In genomic region chr2:186696337-186696736, GRCh38 we compare ENCODE assay signal across 18 cellular contexts. TPM values are rescaled to one million over a fixed set of nuclear protein-coding genes. Genes with fewer than 3 reads are reported as not detected.
DNase-seq lines count a peak whose midpoint lies in the region; ATAC-seq, FAIRE-seq and TF ChIP-seq lines count a peak whose summit lies in the region.
"Had no signal": no experiment of that assay in that cellular context is flagged by ENCODE, and none has a peak within 500 bp of the region (broad histone marks: within the 10 kb centered on the region; RNA-seq: fewer than 3 reads in every experiment).

No MANE protein-coding gene starts in this region.

- RAD21 ChIA-PET in GM12878 (lab: Charles Lee; ENCODE audit: unreplicated experiment): interaction anchor here (1.6 kb wide), 1 partner anchor 14 kb away, joined by 3 read pairs; no protein-coding TSS in a partner anchor

- no peaks in the 10 kb centered on the region for H3K79me2 ChIP-seq in Karpas-422 (ENCODE audit: low read length)
- no peaks in the 10 kb centered on the region for H3K79me2 ChIP-seq in GM12878 (ENCODE audit: control insufficient read depth, insufficient read depth, low read length)
- no peaks in the 10 kb centered on the region for H3K79me2 ChIP-seq in hepatocyte

- H3K9me3 ChIP-seq in Karpas-422 (ENCODE audit: low read length): no peaks in the 10 kb centered on the region
- H3K9me3 ChIP-seq in GM12878 (replicated peaks; ENCODE audit: control insufficient read depth, insufficient read depth, low read length): no peaks in the 10 kb centered on the region
- H3K9me3 ChIP-seq in hepatocyte (ENCODE audit: low read depth): no peaks in the 10 kb centered on the region
- H3K9me3 ChIP-seq in effector memory CD4-positive, alpha-beta T cell (ENCODE audit: control insufficient read depth, low read length): no peaks in the 10 kb centered on the region
- H3K9me3 ChIP-seq: BE2C had no signal

- no peak overlapping the region for H3K4me3 ChIP-seq in Karpas-422 (ENCODE audit: low read length)
- no peak overlapping the region for H3K4me3 ChIP-seq in GM12878
- no peak overlapping the region for H3K4me3 ChIP-seq in hepatocyte
- no peak overlapping the region for H3K4me3 ChIP-seq in effector memory CD4-positive, alpha-beta T cell (ENCODE audit: insufficient read depth, low read depth, low read length, poor library complexity, severe bottlenecking)

- SMC1A ChIA-PET in GM12878 (lab: Charles Lee; ENCODE audit: uncharacterized antibody, unreplicated experiment): interaction anchor here (0.6 to 2.2 kb wide), 5 partner anchors 11 to 193 kb away, joined by 3 to 8 read pairs (median 3); no protein-coding TSS in a partner anchor

- no peak for ATAC-seq in GM12878
- ATAC-seq in HG03045 (IDR thresholded peaks at IDR 0.05; ENCODE audit: unreplicated experiment): no peak

- H3K9ac ChIP-seq in Karpas-422 (ENCODE audit: low read length) (no peak overlapping the region), GM12878 (ENCODE audit: control insufficient read depth, insufficient read depth, low read length) (no peak overlapping the region)

- H2AFZ ChIP-seq in Karpas-422 (ENCODE audit: low read length): no peak overlapping the region
- H2AFZ ChIP-seq in GM12878 (ENCODE audit: control insufficient read depth, low read depth, low read length): no peak overlapping the region
- no peak overlapping the region for H2AFZ ChIP-seq in hepatocyte

- H4K20me1 ChIP-seq in Karpas-422 (ENCODE audit: insufficient read depth, low read depth, low read length) (no peaks in the 10 kb centered on the region), GM12878 (ENCODE audit: control insufficient read depth, insufficient read depth) (no peaks in the 10 kb centered on the region), hepatocyte (ENCODE audit: insufficient read depth, poor library complexity, severe bottlenecking) (no peaks in the 10 kb centered on the region)

- H3K4me1 ChIP-seq in Karpas-422 (ENCODE audit: low read length): no peaks in the 10 kb centered on the region; the same call in 1 of the 2 replicates
- H3K4me1 ChIP-seq in GM12878 (ENCODE audit: control insufficient read depth, insufficient read depth, low read length): no peaks in the 10 kb centered on the region
- no peaks in the 10 kb centered on the region for H3K4me1 ChIP-seq in hepatocyte (ENCODE audit: insufficient read depth)
- H3K4me1 ChIP-seq in effector memory CD4-positive, alpha-beta T cell (ENCODE audit: control insufficient read depth, insufficient read depth, low read length, poor library complexity, severe bottlenecking): peaks cover 4% of the 10 kb centered on the region
- H3K4me1 ChIP-seq: BE2C had no signal

- no TSS peak for BruUV-seq in GM12878 (replicated peaks; lab: Mats Ljungman, UMichigan)

- H3K27ac ChIP-seq in Karpas-422 (ENCODE audit: low read length) (no peak overlapping the region), GM12878 (ENCODE audit: control insufficient read depth, insufficient read depth) (no peak overlapping the region), hepatocyte (no peak overlapping the region)
- H3K27ac ChIP-seq in effector memory CD4-positive, alpha-beta T cell (ENCODE audit: insufficient read depth, low read length, poor library complexity, severe bottlenecking): no peak overlapping the region

- TF ChIP-seq POLR2A in GM12878 (IDR thresholded peaks at IDR 0.05; ENCODE audit: low read depth, low read length): no peak

- TF ChIP-seq CTCF in GM12878 (IDR thresholded peaks at IDR 0.05 in 2 of 3, conservative IDR thresholded peaks at IDR 0.05 in 1 of 3; ENCODE audit: control insufficient read depth in 2 of 3, extremely low read depth in 1 of 3, insufficient read depth in 1 of 3, low read depth in 3 of 3, low read length in 3 of 3) (no peak), hepatocyte (IDR thresholded peaks at IDR 0.05; ENCODE audit: poor library complexity) (no peak)

- DNase-seq in Karpas-422: peak; percentile 34
- no peak for DNase-seq in GM12878 (ENCODE audit: low read depth, low spot score)
- DNase-seq in hepatocyte (ENCODE audit: low spot score): no peak
- DNase-seq in superior temporal gyrus (ENCODE audit: extremely low spot score): peak; percentile 65
- DNase-seq in activated CD4-positive, alpha-beta T cell treated with anti-CD3 and anti-CD28 coated beads, Interleukin-2, amount 50 U/mL, for 4 hours: no peak
- no peak for DNase-seq in effector memory CD4-positive, alpha-beta T cell
- DNase-seq: BE2C; CD4-positive, alpha-beta memory T cell; DMS79 treated with DMSO at 0.1 percent for 48 hours; GDM1; H7; NCI-H1694; NCI-H510A; SHP77 treated with DMSO at 0.1 percent for 48 hours had no signal

- POLR2A ChIA-PET in GM12878 (lab: Charles Lee): no interaction called here

- H3K27me3 ChIP-seq in Karpas-422 (ENCODE audit: low read length): no peaks in the 10 kb centered on the region
- H3K27me3 ChIP-seq in GM12878 (replicated peaks in 1 of 2; ENCODE audit: control insufficient read depth in 2 of 2, insufficient read depth in 2 of 2, low read length in 1 of 2): no peaks in the 10 kb centered on the region
- no peaks in the 10 kb centered on the region for H3K27me3 ChIP-seq in hepatocyte
- H3K27me3 ChIP-seq in effector memory CD4-positive, alpha-beta T cell (replicated peaks; ENCODE audit: control insufficient read depth, insufficient read depth, low read length, poor library complexity, severe bottlenecking): peaks cover 8% of the 10 kb centered on the region
- H3K27me3 ChIP-seq: BE2C had no signal

- CTCF ChIA-PET in GM12878 (lab: Yijun Ruan, JAX): interaction anchor here (1.1 to 2.0 kb wide), 2 partner anchors 8 to 10 kb away, joined by 3 to 10 read pairs; no protein-coding TSS in a partner anchor

- 63% methylated on average over 4 of the region's 4 CpGs for whole genome bisulfite sequencing in GM12878 (ENCODE audit: insufficient coverage, insufficient replicate concordance, low lambda C conversion rate, missing lambda C conversion rate)
- 91% methylated on average over 4 of the region's 4 CpGs for WGBS in hepatocyte (ENCODE audit: low lambda C conversion rate, missing lambda C conversion rate)

- no peak for TF ChIP-seq RAD21 in GM12878 (IDR thresholded peaks at IDR 0.05; ENCODE audit: insufficient read depth, low read depth, low read length)

- no peak for TF ChIP-seq EP300 in GM12878 (IDR thresholded peaks at IDR 0.05; ENCODE audit: borderline replicate concordance in 1 of 2, control insufficient read depth in 1 of 2, low read depth in 2 of 2, low read length in 2 of 2)

- H3K4me2 ChIP-seq in Karpas-422 (ENCODE audit: low read depth, low read length, poor library complexity, severe bottlenecking): no peak overlapping the region
- no peak overlapping the region for H3K4me2 ChIP-seq in GM12878 (ENCODE audit: control insufficient read depth, insufficient read depth)
- peak overlapping the region; percentile 83 for H3K4me2 ChIP-seq in hepatocyte

- no peaks in the 10 kb centered on the region for H3K9me2 ChIP-seq in Karpas-422 (replicated peaks; ENCODE audit: insufficient read depth, low read length)
- H3K9me2 ChIP-seq in hepatocyte (replicated peaks; ENCODE audit: insufficient read depth): no peaks in the 10 kb centered on the region

- intact Hi-C loops in GM12878 (cut with micrococcal nuclease; ENCODE audit: unreplicated experiment): no loop called here

- FAIRE-seq in GM12878 (lab: Jason Lieb, UNC): no peak
- FAIRE-seq: D721Med had no signal

- H3K36me3 ChIP-seq in Karpas-422 (ENCODE audit: insufficient read depth, low read length) (no peaks in the 10 kb centered on the region), GM12878 (ENCODE audit: control insufficient read depth in 2 of 2, insufficient read depth in 2 of 2, low read length in 1 of 2) (no peaks in the 10 kb centered on the region), hepatocyte (replicated peaks; ENCODE audit: insufficient read depth, low read depth) (no peaks in the 10 kb centered on the region)
- no peaks in the 10 kb centered on the region for H3K36me3 ChIP-seq in effector memory CD4-positive, alpha-beta T cell (ENCODE audit: control insufficient read depth, insufficient read depth, low read length)
- H3K36me3 ChIP-seq: BE2C had no signal

- in situ Hi-C loops in GM12878 (cut with MboI): no loop called here

TF ChIP-seq in GM12878, 131 proteins besides CTCF, POLR2A, EP300 and RAD21 (continues in another document):
- TF ChIP-seq STAT3 (IDR thresholded peaks at IDR 0.05; ENCODE audit: low read depth, low read length): no peak

RNA-seq across cellular contexts. Expression of gene FAM171B, which starts 2.5 kb away (rescaled TPM):
- total RNA-seq in Karpas-422 (2014; rRNA removed; shearing (Covaris generic); ENCODE audit: low replicate concordance): 0.04 TPM in 1 of 2 replicates, not detected in the other
- total RNA-seq in GM12878 (2013; cell fraction: nucleolus; rRNA removed): 14.4 and 14.8 TPM in 2 replicates
- total RNA-seq in GM12878 (2014; rRNA removed): 6.7 and 6.8 TPM in 2 replicates
- total RNA-seq in GM12878 (2014; rRNA removed; fragmentation: Illumina TruSeq; extraction: Trizol): 7.0 and 7.3 TPM in 2 replicates
- 8.1 and 9.1 TPM in 2 replicates for total RNA-seq in GM12878 (2021)
- 0.37 TPM for polyA plus RNA-seq in GM12878 (2011; ENCODE audit: low read depth)
- polyA plus RNA-seq in GM12878 (2011; rRNA removed): 4.8 and 6.0 TPM in 2 replicates
- polyA plus RNA-seq in GM12878 (2011; cell fraction: cytosol; rRNA removed): 2.0 and 2.2 TPM in 2 replicates
- 3.1 and 3.4 TPM in 2 replicates for polyA plus RNA-seq in GM12878 (2011; cell fraction: nucleus; rRNA removed)
- polyA plus RNA-seq in GM12878 (2012): 0.66 and 0.76 TPM in 2 replicates
- polyA plus RNA-seq in GM12878 (2014; fragmentation: Illumina TruSeq; extraction: Trizol): 3.7 and 4.4 TPM in 2 replicates
- polyA plus RNA-seq in GM12878 (2014; fragmentation: Nextera tagmentation; extraction: Ambion mirVana): 1 to 10 TPM; 2.6 to 6.2 TPM
- polyA plus RNA-seq in GM12878 (2014; rRNA removed): 1.8 and 1.9 TPM in 2 replicates
- 1 to 10 TPM; 2.7 to 3.7 TPM for polyA plus RNA-seq in GM12878 (2016; fragmentation: Nextera tagmentation; extraction: Ambion mirVana)
- 8.7 and 17.0 TPM in 2 replicates for polyA minus RNA-seq in GM12878 (2011; rRNA and poly(A)+ RNA removed)
- polyA minus RNA-seq in GM12878 (2011; cell fraction: cytosol; rRNA and poly(A)+ RNA removed): 2.9 and 4.5 TPM in 2 replicates
- polyA minus RNA-seq in GM12878 (2011; cell fraction: nucleus; rRNA and poly(A)+ RNA removed): 3.1 and 3.8 TPM in 2 replicates
- 11.7 and 15.6 TPM in 2 replicates for total RNA-seq in hepatocyte
- polyA plus RNA-seq in hepatocyte: 2.6 and 2.7 TPM in 2 replicates
- total RNA-seq: HT-29 had no signal
- polyA plus RNA-seq: IgD-negative memory B cell had no signal

Comparison
In these comparisons a context has a peak if more than half of its experiments do, and no peak if none do; other contexts are left out.
1. DNase-seq: peak in Karpas-422 (single experiment) and superior temporal gyrus (single experiment); none in GM12878 (single experiment), hepatocyte (single experiment), activated CD4-positive, alpha-beta T cell treated with anti-CD3 and anti-CD28 coated beads, Interleukin-2, amount 50 U/mL, for 4 hours (0 of 2) and effector memory CD4-positive, alpha-beta T cell (0 of 3).